ENCODE assay signal across 1 cellular context in the genomic region with DNA sequence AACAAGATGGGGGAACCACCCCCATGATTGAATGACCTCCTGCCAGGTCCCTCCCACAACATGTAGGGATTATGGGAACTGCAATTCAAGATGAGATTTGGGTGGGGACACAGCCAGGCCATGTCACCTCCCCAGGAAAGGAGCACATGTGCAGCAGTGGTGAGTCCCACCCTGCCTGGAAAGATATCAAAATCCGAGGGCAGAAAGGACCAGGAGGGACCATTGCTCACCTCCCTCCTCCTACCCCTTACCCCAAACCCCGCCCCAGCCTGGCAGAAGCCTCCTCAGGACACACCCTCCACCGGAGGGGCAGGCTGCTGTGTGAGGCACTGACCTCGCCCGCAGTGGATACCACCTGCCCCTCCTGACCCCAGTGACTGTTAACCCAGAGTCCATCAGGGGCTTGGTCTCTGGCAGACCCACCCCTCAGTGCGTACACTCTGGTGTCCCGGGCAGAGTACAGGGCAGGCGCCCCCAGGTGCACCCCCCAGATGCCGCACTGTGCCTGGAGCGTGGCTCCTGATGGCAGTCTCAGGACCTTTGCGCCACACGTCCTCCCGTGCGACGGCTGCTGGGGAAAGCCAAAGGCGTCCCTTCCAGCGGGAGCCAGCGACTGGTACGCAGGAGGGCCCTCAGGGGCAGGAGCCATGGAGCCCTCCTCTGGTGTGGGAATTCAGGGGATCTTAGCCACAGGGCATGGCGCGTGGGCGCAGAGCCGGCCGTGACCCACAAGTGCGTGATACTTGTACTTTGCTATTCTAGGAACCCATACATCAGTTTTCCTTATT.
TF ChIP-seq lines count a peak whose summit lies in the region.

No MANE protein-coding gene starts in this region.

TF ChIP-seq in HepG2, 621 proteins besides CTCF, POLR2A, EP300 and RAD21:
- TF ChIP-seq HOXD1 (CRISPR knock-in tag; IDR thresholded peaks at IDR 0.05) (no peak), RBFOX2 (IDR thresholded peaks at IDR 0.05; ENCODE audit: low read depth, low read length) (0 out of 2 replicates have a peak, but pooled peaks have one; percentile 21), NCOA1 (CRISPR knock-in tag; IDR thresholded peaks at IDR 0.05) (no peak), NAIF1 (CRISPR knock-in tag; IDR thresholded peaks at IDR 0.05; ENCODE audit: borderline replicate concordance) (no peak), AGO2 (optimal IDR thresholded peaks at IDR 0.05; ENCODE audit: low read depth, low read length) (peak; percentile 75), TCF12 (IDR thresholded peaks at IDR 0.05) (no peak), TCF12 (CRISPR knock-in tag; IDR thresholded peaks at IDR 0.05) (no peak)
- TF ChIP-seq, protein P1, sequence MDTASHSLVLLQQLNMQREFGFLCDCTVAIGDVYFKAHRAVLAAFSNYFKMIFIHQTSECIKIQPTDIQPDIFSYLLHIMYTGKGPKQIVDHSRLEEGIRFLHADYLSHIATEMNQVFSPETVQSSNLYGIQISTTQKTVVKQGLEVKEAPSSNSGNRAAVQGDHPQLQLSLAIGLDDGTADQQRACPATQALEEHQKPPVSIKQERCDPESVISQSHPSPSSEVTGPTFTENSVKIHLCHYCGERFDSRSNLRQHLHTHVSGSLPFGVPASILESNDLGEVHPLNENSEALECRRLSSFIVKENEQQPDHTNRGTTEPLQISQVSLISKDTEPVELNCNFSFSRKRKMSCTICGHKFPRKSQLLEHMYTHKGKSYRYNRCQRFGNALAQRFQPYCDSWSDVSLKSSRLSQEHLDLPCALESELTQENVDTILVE (CRISPR knock-in tag; IDR thresholded peaks at IDR 0.05) = no peak
- TF ChIP-seq, protein P2, sequence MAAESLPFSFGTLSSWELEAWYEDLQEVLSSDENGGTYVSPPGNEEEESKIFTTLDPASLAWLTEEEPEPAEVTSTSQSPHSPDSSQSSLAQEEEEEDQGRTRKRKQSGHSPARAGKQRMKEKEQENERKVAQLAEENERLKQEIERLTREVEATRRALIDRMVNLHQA (CRISPR knock-in tag; IDR thresholded peaks at IDR 0.05) = no peak
- TF ChIP-seq, protein P3, sequence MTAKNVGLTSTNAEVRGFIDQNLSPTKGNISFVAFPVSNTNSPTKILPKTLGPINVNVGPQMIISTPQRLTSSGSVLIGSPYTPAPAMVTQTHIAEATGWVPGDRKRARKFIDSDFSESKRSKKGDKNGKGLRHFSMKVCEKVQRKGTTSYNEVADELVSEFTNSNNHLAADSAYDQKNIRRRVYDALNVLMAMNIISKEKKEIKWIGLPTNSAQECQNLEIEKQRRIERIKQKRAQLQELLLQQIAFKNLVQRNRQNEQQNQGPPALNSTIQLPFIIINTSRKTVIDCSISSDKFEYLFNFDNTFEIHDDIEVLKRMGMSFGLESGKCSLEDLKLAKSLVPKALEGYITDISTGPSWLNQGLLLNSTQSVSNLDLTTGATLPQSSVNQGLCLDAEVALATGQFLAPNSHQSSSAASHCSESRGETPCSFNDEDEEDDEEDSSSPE (CRISPR knock-in tag; IDR thresholded peaks at IDR 0.05) = no peak
- TF ChIP-seq, protein P4, sequence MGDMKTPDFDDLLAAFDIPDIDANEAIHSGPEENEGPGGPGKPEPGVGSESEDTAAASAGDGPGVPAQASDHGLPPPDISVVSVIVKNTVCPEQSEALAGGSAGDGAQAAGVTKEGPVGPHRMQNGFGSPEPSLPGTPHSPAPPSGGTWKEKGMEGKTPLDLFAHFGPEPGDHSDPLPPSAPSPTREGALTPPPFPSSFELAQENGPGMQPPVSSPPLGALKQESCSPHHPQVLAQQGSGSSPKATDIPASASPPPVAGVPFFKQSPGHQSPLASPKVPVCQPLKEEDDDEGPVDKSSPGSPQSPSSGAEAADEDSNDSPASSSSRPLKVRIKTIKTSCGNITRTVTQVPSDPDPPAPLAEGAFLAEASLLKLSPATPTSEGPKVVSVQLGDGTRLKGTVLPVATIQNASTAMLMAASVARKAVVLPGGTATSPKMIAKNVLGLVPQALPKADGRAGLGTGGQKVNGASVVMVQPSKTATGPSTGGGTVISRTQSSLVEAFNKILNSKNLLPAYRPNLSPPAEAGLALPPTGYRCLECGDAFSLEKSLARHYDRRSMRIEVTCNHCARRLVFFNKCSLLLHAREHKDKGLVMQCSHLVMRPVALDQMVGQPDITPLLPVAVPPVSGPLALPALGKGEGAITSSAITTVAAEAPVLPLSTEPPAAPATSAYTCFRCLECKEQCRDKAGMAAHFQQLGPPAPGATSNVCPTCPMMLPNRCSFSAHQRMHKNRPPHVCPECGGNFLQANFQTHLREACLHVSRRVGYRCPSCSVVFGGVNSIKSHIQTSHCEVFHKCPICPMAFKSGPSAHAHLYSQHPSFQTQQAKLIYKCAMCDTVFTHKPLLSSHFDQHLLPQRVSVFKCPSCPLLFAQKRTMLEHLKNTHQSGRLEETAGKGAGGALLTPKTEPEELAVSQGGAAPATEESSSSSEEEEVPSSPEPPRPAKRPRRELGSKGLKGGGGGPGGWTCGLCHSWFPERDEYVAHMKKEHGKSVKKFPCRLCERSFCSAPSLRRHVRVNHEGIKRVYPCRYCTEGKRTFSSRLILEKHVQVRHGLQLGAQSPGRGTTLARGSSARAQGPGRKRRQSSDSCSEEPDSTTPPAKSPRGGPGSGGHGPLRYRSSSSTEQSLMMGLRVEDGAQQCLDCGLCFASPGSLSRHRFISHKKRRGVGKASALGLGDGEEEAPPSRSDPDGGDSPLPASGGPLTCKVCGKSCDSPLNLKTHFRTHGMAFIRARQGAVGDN (CRISPR knock-in tag; IDR thresholded peaks at IDR 0.05) = peak; percentile 12; the same call in 1 of the 2 replicates
- TF ChIP-seq, protein P5, sequence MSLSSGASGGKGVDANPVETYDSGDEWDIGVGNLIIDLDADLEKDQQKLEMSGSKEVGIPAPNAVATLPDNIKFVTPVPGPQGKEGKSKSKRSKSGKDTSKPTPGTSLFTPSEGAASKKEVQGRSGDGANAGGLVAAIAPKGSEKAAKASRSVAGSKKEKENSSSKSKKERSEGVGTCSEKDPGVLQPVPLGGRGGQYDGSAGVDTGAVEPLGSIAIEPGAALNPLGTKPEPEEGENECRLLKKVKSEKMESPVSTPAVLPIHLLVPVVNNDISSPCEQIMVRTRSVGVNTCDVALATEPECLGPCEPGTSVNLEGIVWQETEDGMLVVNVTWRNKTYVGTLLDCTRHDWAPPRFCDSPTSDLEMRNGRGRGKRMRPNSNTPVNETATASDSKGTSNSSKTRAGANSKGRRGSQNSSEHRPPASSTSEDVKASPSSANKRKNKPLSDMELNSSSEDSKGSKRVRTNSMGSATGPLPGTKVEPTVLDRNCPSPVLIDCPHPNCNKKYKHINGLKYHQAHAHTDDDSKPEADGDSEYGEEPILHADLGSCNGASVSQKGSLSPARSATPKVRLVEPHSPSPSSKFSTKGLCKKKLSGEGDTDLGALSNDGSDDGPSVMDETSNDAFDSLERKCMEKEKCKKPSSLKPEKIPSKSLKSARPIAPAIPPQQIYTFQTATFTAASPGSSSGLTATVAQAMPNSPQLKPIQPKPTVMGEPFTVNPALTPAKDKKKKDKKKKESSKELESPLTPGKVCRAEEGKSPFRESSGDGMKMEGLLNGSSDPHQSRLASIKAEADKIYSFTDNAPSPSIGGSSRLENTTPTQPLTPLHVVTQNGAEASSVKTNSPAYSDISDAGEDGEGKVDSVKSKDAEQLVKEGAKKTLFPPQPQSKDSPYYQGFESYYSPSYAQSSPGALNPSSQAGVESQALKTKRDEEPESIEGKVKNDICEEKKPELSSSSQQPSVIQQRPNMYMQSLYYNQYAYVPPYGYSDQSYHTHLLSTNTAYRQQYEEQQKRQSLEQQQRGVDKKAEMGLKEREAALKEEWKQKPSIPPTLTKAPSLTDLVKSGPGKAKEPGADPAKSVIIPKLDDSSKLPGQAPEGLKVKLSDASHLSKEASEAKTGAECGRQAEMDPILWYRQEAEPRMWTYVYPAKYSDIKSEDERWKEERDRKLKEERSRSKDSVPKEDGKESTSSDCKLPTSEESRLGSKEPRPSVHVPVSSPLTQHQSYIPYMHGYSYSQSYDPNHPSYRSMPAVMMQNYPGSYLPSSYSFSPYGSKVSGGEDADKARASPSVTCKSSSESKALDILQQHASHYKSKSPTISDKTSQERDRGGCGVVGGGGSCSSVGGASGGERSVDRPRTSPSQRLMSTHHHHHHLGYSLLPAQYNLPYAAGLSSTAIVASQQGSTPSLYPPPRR (CRISPR knock-in tag; IDR thresholded peaks at IDR 0.05; ENCODE audit: borderline replicate concordance) = no peak
- TF ChIP-seq, protein P6, sequence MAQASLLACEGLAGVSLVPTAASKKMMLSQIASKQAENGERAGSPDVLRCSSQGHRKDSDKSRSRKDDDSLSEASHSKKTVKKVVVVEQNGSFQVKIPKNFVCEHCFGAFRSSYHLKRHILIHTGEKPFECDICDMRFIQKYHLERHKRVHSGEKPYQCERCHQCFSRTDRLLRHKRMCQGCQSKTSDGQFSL (CRISPR knock-in tag; IDR thresholded peaks at IDR 0.05) = no peak
- TF ChIP-seq, protein P7, sequence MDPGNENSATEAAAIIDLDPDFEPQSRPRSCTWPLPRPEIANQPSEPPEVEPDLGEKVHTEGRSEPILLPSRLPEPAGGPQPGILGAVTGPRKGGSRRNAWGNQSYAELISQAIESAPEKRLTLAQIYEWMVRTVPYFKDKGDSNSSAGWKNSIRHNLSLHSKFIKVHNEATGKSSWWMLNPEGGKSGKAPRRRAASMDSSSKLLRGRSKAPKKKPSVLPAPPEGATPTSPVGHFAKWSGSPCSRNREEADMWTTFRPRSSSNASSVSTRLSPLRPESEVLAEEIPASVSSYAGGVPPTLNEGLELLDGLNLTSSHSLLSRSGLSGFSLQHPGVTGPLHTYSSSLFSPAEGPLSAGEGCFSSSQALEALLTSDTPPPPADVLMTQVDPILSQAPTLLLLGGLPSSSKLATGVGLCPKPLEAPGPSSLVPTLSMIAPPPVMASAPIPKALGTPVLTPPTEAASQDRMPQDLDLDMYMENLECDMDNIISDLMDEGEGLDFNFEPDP (CRISPR knock-in tag; conservative IDR thresholded peaks at IDR 0.05) = no peak
